8 cellular contexts compared by ENCODE assay signal in the genomic region with DNA sequence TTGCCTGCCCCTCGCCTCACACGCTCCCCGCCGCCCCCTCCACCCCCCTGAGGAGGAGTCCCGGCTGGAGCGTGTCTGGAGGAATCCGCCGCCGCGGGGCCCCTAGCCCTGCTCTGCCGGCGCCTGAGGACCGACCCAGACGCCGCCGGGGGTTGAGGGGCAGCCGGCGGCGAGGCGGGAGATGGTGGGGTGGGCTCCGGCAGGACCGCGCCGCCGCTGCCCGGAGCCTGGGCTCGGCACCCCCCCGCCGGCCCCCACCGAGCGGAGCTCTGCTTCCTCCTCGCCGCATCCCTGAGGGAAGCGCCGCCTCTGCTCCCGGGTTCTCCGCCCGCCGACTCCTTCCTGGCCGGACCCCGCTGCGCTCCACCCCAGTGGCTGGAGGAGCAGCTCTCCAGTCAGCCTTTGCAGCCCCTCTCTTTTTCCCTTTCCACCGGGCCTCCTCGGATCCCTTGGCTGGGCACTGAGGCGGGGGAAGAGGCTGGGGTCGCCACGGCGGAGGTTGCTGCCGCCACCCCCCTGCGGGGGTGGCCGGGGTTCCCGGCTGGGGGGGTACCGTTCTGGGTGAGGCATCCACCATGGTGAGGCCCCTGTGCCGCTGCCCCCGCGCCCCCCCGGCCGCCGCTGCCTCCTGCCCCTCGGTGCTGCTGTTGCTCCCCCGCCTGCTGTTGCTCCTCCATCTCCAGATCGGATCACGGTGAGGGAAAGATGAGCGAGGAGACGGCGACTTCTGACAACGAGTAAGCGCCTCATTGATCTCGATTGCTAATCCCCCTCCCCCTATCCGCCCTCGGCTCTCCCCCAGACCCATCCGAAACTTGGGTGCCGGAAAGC. TPM values are rescaled to one million over a fixed set of nuclear protein-coding genes. Genes with fewer than 3 reads are reported as not detected.
DNase-seq lines count a peak whose midpoint lies in the region; ATAC-seq, FAIRE-seq and TF ChIP-seq lines count a peak whose summit lies in the region.

Gene SPRED1, plus strand, starts transcription at position 356 of the 831 bp plus-strand sequence. Its CDS starts 350 bp downstream, at position 706.

- H3K4me3 ChIP-seq in effector memory CD4-positive, alpha-beta T cell (ENCODE audit: insufficient read depth, low read depth, low read length, poor library complexity, severe bottlenecking) = peak within 1 kb of the TSS; percentile 75
- peak within 1 kb of the TSS; percentile 91 for H3K4me3 ChIP-seq in lung

- peaks cover 5% of the 10 kb centered on the region for H3K4me1 ChIP-seq in effector memory CD4-positive, alpha-beta T cell (ENCODE audit: control insufficient read depth, insufficient read depth, low read length, poor library complexity, severe bottlenecking)
- H3K4me1 ChIP-seq in lung (ENCODE audit: control insufficient read depth in 2 of 2, insufficient read depth in 2 of 2, low read length in 2 of 2) = peaks cover 2 to 3% of the 10 kb centered on the region in 2 donors

- peak; percentile 45 for DNase-seq in DMS114 treated with DMSO at 0.1 percent for 48 hours (lab: John Stamatoyannopoulos, UW; ENCODE audit: unreplicated experiment)
- DNase-seq in HuH-7 (ENCODE audit: low spot score) = peak; percentile 27
- peak; percentile 37 for DNase-seq in activated CD4-positive, CD25-positive, alpha-beta regulatory T cell treated with anti-CD3 and anti-CD28 coated beads, Interleukin-2, amount 50 U/mL, for 72 hours
- peak in 1 of 3 donors; percentile 0 for DNase-seq in effector memory CD4-positive, alpha-beta T cell
- DNase-seq in lung (ENCODE audit: low spot score) = peak; percentile 62
- DNase-seq in stimulated activated CD8-positive, alpha-beta memory T cell treated with anti-CD3 and anti-CD28 coated beads, Interleukin-15, amount 100 ng/mL, for 24 hours (ENCODE audit: low read depth) = peak; percentile 3
- DNase-seq in D721Med (ENCODE audit: insufficient read length, low spot score) = no peak

- no peaks in the 10 kb centered on the region for H3K27me3 ChIP-seq in effector memory CD4-positive, alpha-beta T cell (replicated peaks; ENCODE audit: control insufficient read depth, insufficient read depth, low read length, poor library complexity, severe bottlenecking)
- no peaks in the 10 kb centered on the region for H3K27me3 ChIP-seq in lung (ENCODE audit: control insufficient read depth, insufficient read depth)

- WGBS in lung, 2 donors = 0% methylated on average over 65 to 73 of the region's 73 CpGs

- no peak for FAIRE-seq in D721Med (lab: Jason Lieb, UNC)

- no peaks in the 10 kb centered on the region for H3K36me3 ChIP-seq in effector memory CD4-positive, alpha-beta T cell (ENCODE audit: control insufficient read depth, insufficient read depth, low read length)
- no peaks in the 10 kb centered on the region for H3K36me3 ChIP-seq in lung (ENCODE audit: control insufficient read depth in 2 of 2, insufficient read depth in 2 of 2, low read length in 2 of 2)

- ATAC-seq in GM21447 (IDR thresholded peaks at IDR 0.05; ENCODE audit: unreplicated experiment) (peak; percentile 30), lung (ENCODE audit: insufficient read depth, low FRiP score) (peak; percentile 67)

- no peak within 1 kb of the TSS for H3K27ac ChIP-seq in effector memory CD4-positive, alpha-beta T cell (ENCODE audit: insufficient read depth, low read length, poor library complexity, severe bottlenecking)
- H3K27ac ChIP-seq in lung (ENCODE audit: low read depth in 1 of 2, low read length in 1 of 2) = peak within 1 kb of the TSS; percentile 96 to 98

- TF ChIP-seq CTCF in lung (IDR thresholded peaks at IDR 0.05; ENCODE audit: control extremely low read depth, extremely low read depth) (no peak), D721Med (IDR thresholded peaks at IDR 0.05; ENCODE audit: insufficient read depth, missing control alignments) (no peak)

- no peaks in the 10 kb centered on the region for H3K9me3 ChIP-seq in effector memory CD4-positive, alpha-beta T cell (ENCODE audit: control insufficient read depth, low read length)
- no peaks in the 10 kb centered on the region for H3K9me3 ChIP-seq in lung (ENCODE audit: control insufficient read depth in 2 of 2, insufficient read depth in 1 of 2, low read length in 1 of 2)

RNA-seq across cellular contexts. Expression of gene SPRED1, which starts in this region (rescaled TPM):
- 10 to 100 TPM; 49.3 to 61.1 TPM for total RNA-seq in lung
- 10 to 100 TPM in 1 of 2 donors, 1 to 10 TPM in 1; 7.9 to 12.7 TPM for polyA plus RNA-seq in lung
